In the genomic region with DNA sequence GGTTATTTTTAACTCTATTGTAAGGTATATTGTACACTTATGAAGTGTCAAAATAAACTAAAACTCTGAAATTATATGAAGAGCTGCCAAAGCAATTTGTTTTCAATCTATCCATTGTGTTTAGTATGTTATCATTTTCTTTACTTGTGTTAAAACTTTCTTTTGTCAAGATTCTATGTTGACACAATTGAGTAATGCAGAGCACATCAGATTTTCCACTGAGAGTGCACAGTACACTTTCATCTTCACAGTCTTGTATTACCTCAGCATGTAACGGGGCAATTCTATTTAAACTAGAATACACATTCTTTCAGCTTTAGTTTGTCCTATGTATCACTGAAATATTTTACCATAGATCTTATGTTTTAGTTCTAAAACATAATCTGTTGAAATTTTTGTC, we compare ENCODE assay signal across 1 cellular context.
TF ChIP-seq lines count a peak whose summit lies in the region.

No MANE protein-coding gene starts in this region.

TF ChIP-seq in HepG2, 621 proteins besides CTCF, POLR2A, EP300 and RAD21 (continued from another document and continues in another):
- TF ChIP-seq, protein P1, sequence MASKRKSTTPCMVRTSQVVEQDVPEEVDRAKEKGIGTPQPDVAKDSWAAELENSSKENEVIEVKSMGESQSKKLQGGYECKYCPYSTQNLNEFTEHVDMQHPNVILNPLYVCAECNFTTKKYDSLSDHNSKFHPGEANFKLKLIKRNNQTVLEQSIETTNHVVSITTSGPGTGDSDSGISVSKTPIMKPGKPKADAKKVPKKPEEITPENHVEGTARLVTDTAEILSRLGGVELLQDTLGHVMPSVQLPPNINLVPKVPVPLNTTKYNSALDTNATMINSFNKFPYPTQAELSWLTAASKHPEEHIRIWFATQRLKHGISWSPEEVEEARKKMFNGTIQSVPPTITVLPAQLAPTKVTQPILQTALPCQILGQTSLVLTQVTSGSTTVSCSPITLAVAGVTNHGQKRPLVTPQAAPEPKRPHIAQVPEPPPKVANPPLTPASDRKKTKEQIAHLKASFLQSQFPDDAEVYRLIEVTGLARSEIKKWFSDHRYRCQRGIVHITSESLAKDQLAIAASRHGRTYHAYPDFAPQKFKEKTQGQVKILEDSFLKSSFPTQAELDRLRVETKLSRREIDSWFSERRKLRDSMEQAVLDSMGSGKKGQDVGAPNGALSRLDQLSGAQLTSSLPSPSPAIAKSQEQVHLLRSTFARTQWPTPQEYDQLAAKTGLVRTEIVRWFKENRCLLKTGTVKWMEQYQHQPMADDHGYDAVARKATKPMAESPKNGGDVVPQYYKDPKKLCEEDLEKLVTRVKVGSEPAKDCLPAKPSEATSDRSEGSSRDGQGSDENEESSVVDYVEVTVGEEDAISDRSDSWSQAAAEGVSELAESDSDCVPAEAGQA (IDR thresholded peaks at IDR 0.05; ENCODE audit: low read depth), result no peak
- TF ChIP-seq, protein P1 (CRISPR knock-in tag; IDR thresholded peaks at IDR 0.05; ENCODE audit: borderline replicate concordance), result no peak
- TF ChIP-seq KDM5B (CRISPR knock-in tag; IDR thresholded peaks at IDR 0.05; ENCODE audit: borderline replicate concordance) (no peak), ASH2L (IDR thresholded peaks at IDR 0.05; ENCODE audit: insufficient read length, low read depth, low read length) (no peak), ERF (CRISPR knock-in tag; IDR thresholded peaks at IDR 0.05) (no peak), GLI4 (CRISPR knock-in tag; IDR thresholded peaks at IDR 0.05; ENCODE audit: borderline replicate concordance) (no peak), GTF3A (CRISPR knock-in tag; conservative IDR thresholded peaks at IDR 0.05) (no peak), CEBPG (CRISPR knock-in tag; IDR thresholded peaks at IDR 0.05) (peak; percentile 92), ZNF780A (CRISPR knock-in tag; IDR thresholded peaks at IDR 0.05) (no peak), ZNF251 (CRISPR knock-in tag; IDR thresholded peaks at IDR 0.05) (no peak), POLR2AphosphoS5 (IDR thresholded peaks at IDR 0.05; ENCODE audit: low read depth, low read length) (no peak), SIX4 (CRISPR knock-in tag; IDR thresholded peaks at IDR 0.05) (no peak), POLR2AphosphoS2 (IDR thresholded peaks at IDR 0.05; ENCODE audit: low read depth, low read length) (no peak), GTF2F1 (IDR thresholded peaks at IDR 0.05; ENCODE audit: low read length) (no peak), SMAD3 (CRISPR knock-in tag; IDR thresholded peaks at IDR 0.05) (0 out of 2 replicates have a peak, but pooled peaks have one; percentile 72), CBX1 (IDR thresholded peaks at IDR 0.05; ENCODE audit: low read depth) (no peak), SOX5 (CRISPR knock-in tag; IDR thresholded peaks at IDR 0.05; ENCODE audit: borderline replicate concordance) (peak; percentile 95), GATA4 (IDR thresholded peaks at IDR 0.05; ENCODE audit: borderline replicate concordance, low read depth) (no peak; the same call in 1 of the 2 replicates), ZNF619 (CRISPR knock-in tag; IDR thresholded peaks at IDR 0.05) (no peak), RNF2 (conservative IDR thresholded peaks at IDR 0.05; ENCODE audit: low read depth) (no peak), ZNF850 (CRISPR knock-in tag; conservative IDR thresholded peaks at IDR 0.05) (no peak), KLF11 (CRISPR knock-in tag; IDR thresholded peaks at IDR 0.05) (no peak), ZFP37 (CRISPR knock-in tag; IDR thresholded peaks at IDR 0.05; ENCODE audit: borderline replicate concordance) (no peak)
- TF ChIP-seq, protein P2, sequence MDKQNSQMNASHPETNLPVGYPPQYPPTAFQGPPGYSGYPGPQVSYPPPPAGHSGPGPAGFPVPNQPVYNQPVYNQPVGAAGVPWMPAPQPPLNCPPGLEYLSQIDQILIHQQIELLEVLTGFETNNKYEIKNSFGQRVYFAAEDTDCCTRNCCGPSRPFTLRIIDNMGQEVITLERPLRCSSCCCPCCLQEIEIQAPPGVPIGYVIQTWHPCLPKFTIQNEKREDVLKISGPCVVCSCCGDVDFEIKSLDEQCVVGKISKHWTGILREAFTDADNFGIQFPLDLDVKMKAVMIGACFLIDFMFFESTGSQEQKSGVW (CRISPR knock-in tag; IDR thresholded peaks at IDR 0.05; ENCODE audit: borderline replicate concordance), result no peak
- TF ChIP-seq, protein P3, sequence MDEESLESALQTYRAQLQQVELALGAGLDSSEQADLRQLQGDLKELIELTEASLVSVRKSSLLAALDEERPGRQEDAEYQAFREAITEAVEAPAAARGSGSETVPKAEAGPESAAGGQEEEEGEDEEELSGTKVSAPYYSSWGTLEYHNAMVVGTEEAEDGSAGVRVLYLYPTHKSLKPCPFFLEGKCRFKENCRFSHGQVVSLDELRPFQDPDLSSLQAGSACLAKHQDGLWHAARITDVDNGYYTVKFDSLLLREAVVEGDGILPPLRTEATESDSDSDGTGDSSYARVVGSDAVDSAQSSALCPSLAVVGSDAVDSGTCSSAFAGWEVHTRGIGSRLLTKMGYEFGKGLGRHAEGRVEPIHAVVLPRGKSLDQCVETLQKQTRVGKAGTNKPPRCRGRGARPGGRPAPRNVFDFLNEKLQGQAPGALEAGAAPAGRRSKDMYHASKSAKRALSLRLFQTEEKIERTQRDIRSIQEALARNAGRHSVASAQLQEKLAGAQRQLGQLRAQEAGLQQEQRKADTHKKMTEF (CRISPR knock-in tag; IDR thresholded peaks at IDR 0.05), result peak; percentile 78
- TF ChIP-seq, protein P4, sequence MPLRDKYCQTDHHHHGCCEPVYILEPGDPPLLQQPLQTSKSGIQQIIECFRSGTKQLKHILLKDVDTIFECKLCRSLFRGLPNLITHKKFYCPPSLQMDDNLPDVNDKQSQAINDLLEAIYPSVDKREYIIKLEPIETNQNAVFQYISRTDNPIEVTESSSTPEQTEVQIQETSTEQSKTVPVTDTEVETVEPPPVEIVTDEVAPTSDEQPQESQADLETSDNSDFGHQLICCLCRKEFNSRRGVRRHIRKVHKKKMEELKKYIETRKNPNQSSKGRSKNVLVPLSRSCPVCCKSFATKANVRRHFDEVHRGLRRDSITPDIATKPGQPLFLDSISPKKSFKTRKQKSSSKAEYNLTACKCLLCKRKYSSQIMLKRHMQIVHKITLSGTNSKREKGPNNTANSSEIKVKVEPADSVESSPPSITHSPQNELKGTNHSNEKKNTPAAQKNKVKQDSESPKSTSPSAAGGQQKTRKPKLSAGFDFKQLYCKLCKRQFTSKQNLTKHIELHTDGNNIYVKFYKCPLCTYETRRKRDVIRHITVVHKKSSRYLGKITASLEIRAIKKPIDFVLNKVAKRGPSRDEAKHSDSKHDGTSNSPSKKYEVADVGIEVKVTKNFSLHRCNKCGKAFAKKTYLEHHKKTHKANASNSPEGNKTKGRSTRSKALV (CRISPR knock-in tag; IDR thresholded peaks at IDR 0.05), result no peak
- TF ChIP-seq, protein P5, sequence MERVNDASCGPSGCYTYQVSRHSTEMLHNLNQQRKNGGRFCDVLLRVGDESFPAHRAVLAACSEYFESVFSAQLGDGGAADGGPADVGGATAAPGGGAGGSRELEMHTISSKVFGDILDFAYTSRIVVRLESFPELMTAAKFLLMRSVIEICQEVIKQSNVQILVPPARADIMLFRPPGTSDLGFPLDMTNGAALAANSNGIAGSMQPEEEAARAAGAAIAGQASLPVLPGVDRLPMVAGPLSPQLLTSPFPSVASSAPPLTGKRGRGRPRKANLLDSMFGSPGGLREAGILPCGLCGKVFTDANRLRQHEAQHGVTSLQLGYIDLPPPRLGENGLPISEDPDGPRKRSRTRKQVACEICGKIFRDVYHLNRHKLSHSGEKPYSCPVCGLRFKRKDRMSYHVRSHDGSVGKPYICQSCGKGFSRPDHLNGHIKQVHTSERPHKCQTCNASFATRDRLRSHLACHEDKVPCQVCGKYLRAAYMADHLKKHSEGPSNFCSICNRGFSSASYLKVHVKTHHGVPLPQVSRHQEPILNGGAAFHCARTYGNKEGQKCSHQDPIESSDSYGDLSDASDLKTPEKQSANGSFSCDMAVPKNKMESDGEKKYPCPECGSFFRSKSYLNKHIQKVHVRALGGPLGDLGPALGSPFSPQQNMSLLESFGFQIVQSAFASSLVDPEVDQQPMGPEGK (CRISPR knock-in tag; IDR thresholded peaks at IDR 0.05), result peak; percentile 11; the same call in 1 of the 2 replicates
- TF ChIP-seq, protein P6, sequence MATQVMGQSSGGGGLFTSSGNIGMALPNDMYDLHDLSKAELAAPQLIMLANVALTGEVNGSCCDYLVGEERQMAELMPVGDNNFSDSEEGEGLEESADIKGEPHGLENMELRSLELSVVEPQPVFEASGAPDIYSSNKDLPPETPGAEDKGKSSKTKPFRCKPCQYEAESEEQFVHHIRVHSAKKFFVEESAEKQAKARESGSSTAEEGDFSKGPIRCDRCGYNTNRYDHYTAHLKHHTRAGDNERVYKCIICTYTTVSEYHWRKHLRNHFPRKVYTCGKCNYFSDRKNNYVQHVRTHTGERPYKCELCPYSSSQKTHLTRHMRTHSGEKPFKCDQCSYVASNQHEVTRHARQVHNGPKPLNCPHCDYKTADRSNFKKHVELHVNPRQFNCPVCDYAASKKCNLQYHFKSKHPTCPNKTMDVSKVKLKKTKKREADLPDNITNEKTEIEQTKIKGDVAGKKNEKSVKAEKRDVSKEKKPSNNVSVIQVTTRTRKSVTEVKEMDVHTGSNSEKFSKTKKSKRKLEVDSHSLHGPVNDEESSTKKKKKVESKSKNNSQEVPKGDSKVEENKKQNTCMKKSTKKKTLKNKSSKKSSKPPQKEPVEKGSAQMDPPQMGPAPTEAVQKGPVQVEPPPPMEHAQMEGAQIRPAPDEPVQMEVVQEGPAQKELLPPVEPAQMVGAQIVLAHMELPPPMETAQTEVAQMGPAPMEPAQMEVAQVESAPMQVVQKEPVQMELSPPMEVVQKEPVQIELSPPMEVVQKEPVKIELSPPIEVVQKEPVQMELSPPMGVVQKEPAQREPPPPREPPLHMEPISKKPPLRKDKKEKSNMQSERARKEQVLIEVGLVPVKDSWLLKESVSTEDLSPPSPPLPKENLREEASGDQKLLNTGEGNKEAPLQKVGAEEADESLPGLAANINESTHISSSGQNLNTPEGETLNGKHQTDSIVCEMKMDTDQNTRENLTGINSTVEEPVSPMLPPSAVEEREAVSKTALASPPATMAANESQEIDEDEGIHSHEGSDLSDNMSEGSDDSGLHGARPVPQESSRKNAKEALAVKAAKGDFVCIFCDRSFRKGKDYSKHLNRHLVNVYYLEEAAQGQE (IDR thresholded peaks at IDR 0.05; ENCODE audit: borderline replicate concordance in 1 of 2, low read depth in 1 of 2, low read length in 2 of 2), result no peak
- TF ChIP-seq, protein P7, sequence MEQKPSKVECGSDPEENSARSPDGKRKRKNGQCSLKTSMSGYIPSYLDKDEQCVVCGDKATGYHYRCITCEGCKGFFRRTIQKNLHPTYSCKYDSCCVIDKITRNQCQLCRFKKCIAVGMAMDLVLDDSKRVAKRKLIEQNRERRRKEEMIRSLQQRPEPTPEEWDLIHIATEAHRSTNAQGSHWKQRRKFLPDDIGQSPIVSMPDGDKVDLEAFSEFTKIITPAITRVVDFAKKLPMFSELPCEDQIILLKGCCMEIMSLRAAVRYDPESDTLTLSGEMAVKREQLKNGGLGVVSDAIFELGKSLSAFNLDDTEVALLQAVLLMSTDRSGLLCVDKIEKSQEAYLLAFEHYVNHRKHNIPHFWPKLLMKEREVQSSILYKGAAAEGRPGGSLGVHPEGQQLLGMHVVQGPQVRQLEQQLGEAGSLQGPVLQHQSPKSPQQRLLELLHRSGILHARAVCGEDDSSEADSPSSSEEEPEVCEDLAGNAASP (CRISPR knock-in tag; IDR thresholded peaks at IDR 0.05; ENCODE audit: borderline replicate concordance), result no peak
- TF ChIP-seq, protein P8, sequence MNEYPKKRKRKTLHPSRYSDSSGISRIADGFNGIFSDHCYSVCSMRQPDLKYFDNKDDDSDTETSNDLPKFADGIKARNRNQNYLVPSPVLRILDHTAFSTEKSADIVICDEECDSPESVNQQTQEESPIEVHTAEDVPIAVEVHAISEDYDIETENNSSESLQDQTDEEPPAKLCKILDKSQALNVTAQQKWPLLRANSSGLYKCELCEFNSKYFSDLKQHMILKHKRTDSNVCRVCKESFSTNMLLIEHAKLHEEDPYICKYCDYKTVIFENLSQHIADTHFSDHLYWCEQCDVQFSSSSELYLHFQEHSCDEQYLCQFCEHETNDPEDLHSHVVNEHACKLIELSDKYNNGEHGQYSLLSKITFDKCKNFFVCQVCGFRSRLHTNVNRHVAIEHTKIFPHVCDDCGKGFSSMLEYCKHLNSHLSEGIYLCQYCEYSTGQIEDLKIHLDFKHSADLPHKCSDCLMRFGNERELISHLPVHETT (CRISPR knock-in tag; conservative IDR thresholded peaks at IDR 0.05), result no peak
- TF ChIP-seq, protein P9, sequence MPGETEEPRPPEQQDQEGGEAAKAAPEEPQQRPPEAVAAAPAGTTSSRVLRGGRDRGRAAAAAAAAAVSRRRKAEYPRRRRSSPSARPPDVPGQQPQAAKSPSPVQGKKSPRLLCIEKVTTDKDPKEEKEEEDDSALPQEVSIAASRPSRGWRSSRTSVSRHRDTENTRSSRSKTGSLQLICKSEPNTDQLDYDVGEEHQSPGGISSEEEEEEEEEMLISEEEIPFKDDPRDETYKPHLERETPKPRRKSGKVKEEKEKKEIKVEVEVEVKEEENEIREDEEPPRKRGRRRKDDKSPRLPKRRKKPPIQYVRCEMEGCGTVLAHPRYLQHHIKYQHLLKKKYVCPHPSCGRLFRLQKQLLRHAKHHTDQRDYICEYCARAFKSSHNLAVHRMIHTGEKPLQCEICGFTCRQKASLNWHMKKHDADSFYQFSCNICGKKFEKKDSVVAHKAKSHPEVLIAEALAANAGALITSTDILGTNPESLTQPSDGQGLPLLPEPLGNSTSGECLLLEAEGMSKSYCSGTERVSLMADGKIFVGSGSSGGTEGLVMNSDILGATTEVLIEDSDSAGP (CRISPR knock-in tag; IDR thresholded peaks at IDR 0.05; ENCODE audit: borderline replicate concordance), result no peak
- TF ChIP-seq, protein P10, sequence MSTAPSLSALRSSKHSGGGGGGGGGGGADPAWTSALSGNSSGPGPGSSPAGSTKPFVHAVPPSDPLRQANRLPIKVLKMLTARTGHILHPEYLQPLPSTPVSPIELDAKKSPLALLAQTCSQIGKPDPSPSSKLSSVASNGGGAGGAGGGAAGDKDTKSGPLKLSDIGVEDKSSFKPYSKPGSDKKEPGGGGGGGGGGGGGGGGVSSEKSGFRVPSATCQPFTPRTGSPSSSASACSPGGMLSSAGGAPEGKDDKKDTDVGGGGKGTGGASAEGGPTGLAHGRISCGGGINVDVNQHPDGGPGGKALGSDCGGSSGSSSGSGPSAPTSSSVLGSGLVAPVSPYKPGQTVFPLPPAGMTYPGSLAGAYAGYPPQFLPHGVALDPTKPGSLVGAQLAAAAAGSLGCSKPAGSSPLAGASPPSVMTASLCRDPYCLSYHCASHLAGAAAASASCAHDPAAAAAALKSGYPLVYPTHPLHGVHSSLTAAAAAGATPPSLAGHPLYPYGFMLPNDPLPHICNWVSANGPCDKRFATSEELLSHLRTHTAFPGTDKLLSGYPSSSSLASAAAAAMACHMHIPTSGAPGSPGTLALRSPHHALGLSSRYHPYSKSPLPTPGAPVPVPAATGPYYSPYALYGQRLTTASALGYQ (CRISPR knock-in tag; IDR thresholded peaks at IDR 0.05), result no peak
